Comparison of ENCODE assay signal across 8 cellular contexts in the genomic region with DNA sequence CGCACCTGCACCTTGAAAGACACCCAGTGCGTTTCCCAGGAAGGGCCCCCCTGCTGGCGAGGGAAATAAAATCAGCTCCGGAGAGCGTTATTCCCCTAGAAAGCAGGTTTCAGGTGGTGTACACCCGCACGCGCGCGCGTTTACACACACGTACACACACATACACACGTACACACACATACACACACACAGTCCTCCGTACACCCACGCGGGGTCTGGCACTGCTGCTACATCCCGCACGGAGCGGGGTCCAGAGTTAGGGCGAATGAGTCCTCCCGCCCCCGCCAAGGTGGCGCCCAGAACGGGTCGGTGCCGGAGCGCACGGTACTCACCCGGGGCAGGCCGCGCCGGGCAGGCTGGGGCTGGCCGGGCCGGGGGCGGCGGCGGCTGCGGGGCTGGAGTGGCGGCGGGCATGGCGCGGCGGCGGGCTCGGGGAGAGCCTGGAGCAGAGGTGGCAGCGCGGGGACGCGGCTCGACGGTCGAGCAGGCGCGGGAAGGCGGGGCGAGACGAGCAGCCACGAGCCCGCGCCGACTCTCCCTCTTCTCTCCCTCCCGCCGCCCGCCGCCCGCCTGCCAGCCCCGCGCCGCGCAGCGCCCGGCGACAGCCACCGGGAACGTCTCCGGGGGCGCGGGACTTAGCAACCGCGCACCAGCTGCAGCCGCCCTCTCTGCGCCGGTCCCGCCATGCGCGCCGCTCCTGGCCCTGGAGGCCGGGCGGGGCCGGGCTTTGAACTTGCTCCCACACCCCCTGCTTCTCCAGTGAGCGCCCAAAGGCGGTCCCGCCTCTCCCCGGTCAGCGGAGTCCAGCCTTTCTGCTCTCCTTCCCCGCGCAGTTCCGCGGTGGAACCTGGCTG. TPM values are rescaled to one million over a fixed set of nuclear protein-coding genes. Genes with fewer than 3 reads are reported as not detected.
A peak's percentile ranks its signal among the peaks of the same experiment; 100 is the strongest.
DNase-seq lines count a peak whose midpoint lies in the region; ATAC-seq, FAIRE-seq and TF ChIP-seq lines count a peak whose summit lies in the region.

A gene with protein sequence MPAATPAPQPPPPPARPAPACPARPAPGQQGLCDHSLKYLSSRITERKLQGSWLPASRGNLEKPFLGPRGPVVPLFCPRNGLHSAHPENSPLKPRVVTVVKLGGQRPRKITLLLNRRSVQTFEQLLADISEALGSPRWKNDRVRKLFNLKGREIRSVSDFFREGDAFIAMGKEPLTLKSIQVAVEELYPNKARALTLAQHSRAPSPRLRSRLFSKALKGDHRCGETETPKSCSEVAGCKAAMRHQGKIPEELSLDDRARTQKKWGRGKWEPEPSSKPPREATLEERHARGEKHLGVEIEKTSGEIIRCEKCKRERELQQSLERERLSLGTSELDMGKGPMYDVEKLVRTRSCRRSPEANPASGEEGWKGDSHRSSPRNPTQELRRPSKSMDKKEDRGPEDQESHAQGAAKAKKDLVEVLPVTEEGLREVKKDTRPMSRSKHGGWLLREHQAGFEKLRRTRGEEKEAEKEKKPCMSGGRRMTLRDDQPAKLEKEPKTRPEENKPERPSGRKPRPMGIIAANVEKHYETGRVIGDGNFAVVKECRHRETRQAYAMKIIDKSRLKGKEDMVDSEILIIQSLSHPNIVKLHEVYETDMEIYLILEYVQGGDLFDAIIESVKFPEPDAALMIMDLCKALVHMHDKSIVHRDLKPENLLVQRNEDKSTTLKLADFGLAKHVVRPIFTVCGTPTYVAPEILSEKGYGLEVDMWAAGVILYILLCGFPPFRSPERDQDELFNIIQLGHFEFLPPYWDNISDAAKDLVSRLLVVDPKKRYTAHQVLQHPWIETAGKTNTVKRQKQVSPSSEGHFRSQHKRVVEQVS (minus strand): TSS at position 704 of the 854 bp plus-strand sequence. CDS start 290 bp downstream, at position 414.

- H3K36me3 Mint-ChIP-seq in progenitor cell of endocrine pancreas (ENCODE audit: insufficient read depth) = no peaks in the 10 kb centered on the region

- peaks cover 3% of the 10 kb centered on the region for H3K4me1 Mint-ChIP-seq in progenitor cell of endocrine pancreas (ENCODE audit: low read depth)

- 3 to 6% methylated on average over 31 to 43 of the region's 99 CpGs for WGBS in lower leg skin, 2 donors

- H3K27me3 Mint-ChIP-seq in progenitor cell of endocrine pancreas = peaks cover 83% of the 10 kb centered on the region

- peaks cover 67% of the 10 kb centered on the region for H3K27me3 ChIP-seq in foreskin keratinocyte

- no peak within 1 kb of the TSS for H3K4me3 ChIP-seq in lower leg skin (ENCODE audit: low read depth, poor library complexity, severe bottlenecking)

- intact Hi-C loops in lower leg skin (cut with DNase I; ENCODE audit: low total_unique reads) = no loop called here

- TF ChIP-seq CTCF in D721Med (IDR thresholded peaks at IDR 0.05; ENCODE audit: insufficient read depth, missing control alignments) = no peak
- peak; percentile 33 for TF ChIP-seq CTCF in foreskin keratinocyte (conservative IDR thresholded peaks at IDR 0.05)
- TF ChIP-seq CTCF in progenitor cell of endocrine pancreas (IDR thresholded peaks at IDR 0.05; ENCODE audit: unreplicated experiment) = peak; percentile 50
- TF ChIP-seq CTCF in lower leg skin (IDR thresholded peaks at IDR 0.05) = no peak

- peak; percentile 70 for ATAC-seq in foreskin keratinocyte

- no peak within 1 kb of the TSS for H3K27ac ChIP-seq in foreskin keratinocyte

- DNase-seq in D721Med (ENCODE audit: insufficient read length, low spot score) = peak; percentile 26
- DNase-seq in NCI-H510A (lab: John Stamatoyannopoulos, UW) = peak; percentile 18
- no peak for DNase-seq in foreskin keratinocyte
- peak; percentile 24 for DNase-seq in progenitor cell of endocrine pancreas (ENCODE audit: low spot score, unreplicated experiment)
- no peak for DNase-seq in G401 (ENCODE audit: low spot score)
- no peak for DNase-seq in lower leg skin (ENCODE audit: low spot score in 2 of 2)
- DNase-seq in middle frontal gyrus (ENCODE audit: extremely low spot score, low spot score) = no peak
- no peak for DNase-seq in HPDE6-E6E7 (ENCODE audit: extremely low spot score)

- no peaks in the 10 kb centered on the region for H3K9me3 Mint-ChIP-seq in progenitor cell of endocrine pancreas (ENCODE audit: low read depth)

- in situ Hi-C loops in G401 (cut with HindIII; ENCODE audit: low sequenced_read_pairs) = no loop called here

- H3K4me3 Mint-ChIP-seq in progenitor cell of endocrine pancreas (ENCODE audit: low read depth) = peak within 1 kb of the TSS; percentile 75

- FAIRE-seq in D721Med (lab: Jason Lieb, UNC) = no peak

- H3K27ac Mint-ChIP-seq in progenitor cell of endocrine pancreas = peak within 1 kb of the TSS; percentile 90

- no peak for TF ChIP-seq POLR2A in lower leg skin (IDR thresholded peaks at IDR 0.05)

- H3K4me1 ChIP-seq in foreskin keratinocyte = no peaks in the 10 kb centered on the region

RNA-seq across cellular contexts. Expression of the gene that starts here (rescaled TPM):
- total RNA-seq in foreskin keratinocyte = not detected in 2 replicates
- not detected in 2 replicates for polyA plus RNA-seq in foreskin keratinocyte
- 0.11 and 0.12 TPM in 2 replicates for total RNA-seq in progenitor cell of endocrine pancreas
- not detected in 2 replicates for total RNA-seq in G401 (2014; rRNA removed; shearing (Covaris generic))
- total RNA-seq in lower leg skin = under 1 TPM in 3 of 4 donors, not detected in 1; 0.07 to 0.38 (median 0.16) TPM

Comparison
In these comparisons a context has a peak if more than half of its experiments do, and no peak if none do; other contexts are left out.
1. Peak in ATAC-seq in foreskin keratinocyte; RNA of the gene not detected or under 1 TPM.
2. Peak in DNase-seq in progenitor cell of endocrine pancreas; RNA of the gene not detected or under 1 TPM.
3. DNase-seq: peak in D721Med (single experiment) and NCI-H510A (single experiment); none in foreskin keratinocyte (0 of 2), G401 (single experiment), lower leg skin (0 of 2), middle frontal gyrus (single experiment) and HPDE6-E6E7 (single experiment).
4. CTCF ChIP-seq: peak in foreskin keratinocyte (single experiment) and progenitor cell of endocrine pancreas (single experiment); none in D721Med (single experiment) and lower leg skin (0 of 3).